In the genomic region with DNA sequence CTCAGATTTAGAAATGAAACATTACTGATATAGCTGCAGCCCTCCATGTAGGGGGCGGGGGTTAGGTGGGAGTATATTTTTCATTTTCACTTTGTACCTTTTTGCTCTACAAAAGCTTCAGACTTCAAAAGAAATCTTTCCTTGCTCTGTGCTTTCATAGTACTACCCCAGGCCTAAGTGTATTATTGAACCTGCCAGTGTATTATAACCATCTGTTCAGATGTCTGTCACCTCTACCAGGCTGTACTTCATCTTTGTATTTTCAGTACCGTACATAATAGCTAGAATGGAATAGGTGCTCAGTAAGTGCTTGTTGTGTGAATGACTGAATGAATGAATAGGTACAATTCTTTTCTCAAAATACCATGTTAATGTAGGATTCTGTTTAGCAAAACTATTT, we compare ENCODE assay signal across 18 cellular contexts. TPM values are rescaled to one million over a fixed set of nuclear protein-coding genes. Genes with fewer than 3 reads are reported as not detected.
DNase-seq lines count a peak whose midpoint lies in the region; ATAC-seq and TF ChIP-seq lines count a peak whose summit lies in the region.
"Had no signal": no experiment of that assay in that cellular context is flagged by ENCODE, and none has a peak within 500 bp of the region (broad histone marks: within the 10 kb centered on the region; RNA-seq: fewer than 3 reads in every experiment).

No MANE protein-coding gene starts in this region.

- no peaks in the 10 kb centered on the region for H3K4me1 ChIP-seq in mucosa of descending colon (ENCODE audit: low read depth)
- H3K4me1 ChIP-seq: BLaER1 had no signal

- intact Hi-C loops in mucosa of descending colon (cut with DNase I, micrococcal nuclease): no loop called here

- no peaks in the 10 kb centered on the region for H3K9me3 ChIP-seq in mucosa of descending colon
- H3K9me3 ChIP-seq: BLaER1, SJCRH30 had no signal

- no peak overlapping the region for H3K4me3 ChIP-seq in mucosa of descending colon
- H3K4me3 ChIP-seq: BLaER1, SJCRH30 had no signal

- DNase-seq in NCI-H1105 treated with DMSO at 0.1 percent for 48 hours (lab: John Stamatoyannopoulos, UW): peak; percentile 39
- DNase-seq in NCI-H1105 (lab: John Stamatoyannopoulos, UW): no peak
- DNase-seq in NCI-H1694 treated with DMSO at 0.1 percent for 48 hours (lab: John Stamatoyannopoulos, UW): peak; percentile 81
- DNase-seq in NCI-H82 treated with DMSO at 0.1 percent for 48 hours (lab: John Stamatoyannopoulos, UW; ENCODE audit: unreplicated experiment): peak; percentile 94
- DNase-seq in superior temporal gyrus (ENCODE audit: extremely low spot score): peak; percentile 8
- no peak for DNase-seq in NCI-H2081 treated with DMSO at 0.1 percent for 48 hours (lab: John Stamatoyannopoulos, UW)
- no peak for DNase-seq in stimulated activated naive CD4-positive, alpha-beta T cell (lab: John Stamatoyannopoulos, UW)
- DNase-seq in mucosa of descending colon: no peak
- DNase-seq: CD8-positive, alpha-beta memory T cell; EL; IMR-90; MV-4-11; NCI-H146; NK-92 treated with Interleukin-12 subunit alpha and Interleukin-12 subunit beta, amount 100 ng/mL, for 24 hours; OCI-M1; SJCRH30; SW 1271 had no signal

- ATAC-seq in mucosa of descending colon: no peak

- TF ChIP-seq CTCF in mucosa of descending colon (IDR thresholded peaks at IDR 0.05): no peak

- H3K36me3 ChIP-seq in mucosa of descending colon (ENCODE audit: low read depth): no peaks in the 10 kb centered on the region
- H3K36me3 ChIP-seq: SJCRH30 had no signal

RNA-seq across cellular contexts. Expression of gene CDKAL1, which starts 43.0 kb away (rescaled TPM):
- 10 to 100 TPM; 13.4 to 15.5 (median 15.3) TPM for total RNA-seq in mucosa of descending colon

Comparison
In these comparisons a context has a peak if more than half of its experiments do, and no peak if none do; other contexts are left out.
1. DNase-seq: peak in NCI-H1105 treated with DMSO at 0.1 percent for 48 hours (single experiment), NCI-H1694 treated with DMSO at 0.1 percent for 48 hours (single experiment), NCI-H82 treated with DMSO at 0.1 percent for 48 hours (single experiment) and superior temporal gyrus (single experiment); none in NCI-H1105 (single experiment), NCI-H2081 treated with DMSO at 0.1 percent for 48 hours (single experiment), stimulated activated naive CD4-positive, alpha-beta T cell (0 of 6) and mucosa of descending colon (0 of 3).